1 cellular context compared by ENCODE assay signal in the genomic region with DNA sequence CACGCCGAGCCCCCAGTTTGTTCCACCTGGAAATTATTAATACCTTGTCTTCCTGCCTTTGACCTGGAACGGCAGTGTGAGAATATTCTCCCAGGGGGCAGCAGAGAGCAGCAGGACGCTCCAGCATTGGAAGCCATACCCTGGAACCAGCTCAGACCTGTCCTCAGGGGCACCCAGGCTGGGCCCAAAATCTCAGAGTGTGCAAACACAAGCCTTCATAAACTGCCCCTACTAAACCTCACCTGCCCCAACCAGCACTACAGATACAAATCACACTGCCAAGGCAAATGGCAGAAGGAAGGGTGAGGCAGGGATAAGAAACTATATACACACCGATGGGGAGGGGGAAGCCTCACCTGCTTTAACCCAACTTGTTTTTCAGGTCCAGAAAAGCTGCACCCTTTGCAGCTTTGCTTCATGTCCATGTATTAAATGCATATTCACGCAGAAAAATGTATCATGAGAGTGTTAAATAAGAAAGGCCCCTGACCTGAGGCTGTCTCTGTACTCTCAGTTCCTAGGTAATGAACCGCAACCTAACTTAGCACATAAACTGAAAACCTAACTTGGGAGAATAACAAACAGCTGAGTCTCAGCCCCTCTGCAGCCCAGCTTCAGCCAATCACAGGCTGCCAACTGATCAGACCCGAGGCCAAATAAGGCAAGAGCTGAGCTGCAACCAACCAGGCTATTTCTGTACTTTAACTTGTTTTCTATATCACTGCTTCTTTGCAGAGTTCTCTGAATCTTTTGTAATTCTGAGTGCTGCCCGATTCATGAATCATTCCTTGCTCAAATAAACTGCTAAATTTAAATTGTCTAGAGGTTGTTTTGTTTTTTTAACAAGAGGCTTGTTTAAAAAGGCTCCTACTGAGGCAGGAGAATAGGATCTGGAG.
TF ChIP-seq lines count a peak whose summit lies in the region.

No MANE protein-coding gene starts in this region.

TF ChIP-seq in HepG2, 621 proteins besides CTCF, POLR2A, EP300 and RAD21 (continued from another document and continues in another):
- TF ChIP-seq HDAC2 (CRISPR knock-in tag; IDR thresholded peaks at IDR 0.05): peak; percentile 70
- peak; percentile 82; the same call in 1 of the 2 replicates for TF ChIP-seq FLYWCH1 (CRISPR knock-in tag; IDR thresholded peaks at IDR 0.05)
- TF ChIP-seq ZNF232 (CRISPR knock-in tag; IDR thresholded peaks at IDR 0.05; ENCODE audit: borderline replicate concordance): 0 out of 2 replicates have a peak, but pooled peaks have one; percentile 85
- TF ChIP-seq SP140L (CRISPR knock-in tag; IDR thresholded peaks at IDR 0.05; ENCODE audit: borderline replicate concordance): peak; percentile 80
- TF ChIP-seq ZNF143 (CRISPR knock-in tag; IDR thresholded peaks at IDR 0.05): peak; percentile 37; the same call in 1 of the 2 replicates
- TF ChIP-seq ZNF564 (CRISPR knock-in tag; IDR thresholded peaks at IDR 0.05): no peak
- TF ChIP-seq ZNF205 (CRISPR knock-in tag; IDR thresholded peaks at IDR 0.05): peak; percentile 86; the same call in 1 of the 2 replicates
- TF ChIP-seq, protein P1, sequence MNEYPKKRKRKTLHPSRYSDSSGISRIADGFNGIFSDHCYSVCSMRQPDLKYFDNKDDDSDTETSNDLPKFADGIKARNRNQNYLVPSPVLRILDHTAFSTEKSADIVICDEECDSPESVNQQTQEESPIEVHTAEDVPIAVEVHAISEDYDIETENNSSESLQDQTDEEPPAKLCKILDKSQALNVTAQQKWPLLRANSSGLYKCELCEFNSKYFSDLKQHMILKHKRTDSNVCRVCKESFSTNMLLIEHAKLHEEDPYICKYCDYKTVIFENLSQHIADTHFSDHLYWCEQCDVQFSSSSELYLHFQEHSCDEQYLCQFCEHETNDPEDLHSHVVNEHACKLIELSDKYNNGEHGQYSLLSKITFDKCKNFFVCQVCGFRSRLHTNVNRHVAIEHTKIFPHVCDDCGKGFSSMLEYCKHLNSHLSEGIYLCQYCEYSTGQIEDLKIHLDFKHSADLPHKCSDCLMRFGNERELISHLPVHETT (CRISPR knock-in tag; conservative IDR thresholded peaks at IDR 0.05): peak; percentile 13
- TF ChIP-seq, protein P2, sequence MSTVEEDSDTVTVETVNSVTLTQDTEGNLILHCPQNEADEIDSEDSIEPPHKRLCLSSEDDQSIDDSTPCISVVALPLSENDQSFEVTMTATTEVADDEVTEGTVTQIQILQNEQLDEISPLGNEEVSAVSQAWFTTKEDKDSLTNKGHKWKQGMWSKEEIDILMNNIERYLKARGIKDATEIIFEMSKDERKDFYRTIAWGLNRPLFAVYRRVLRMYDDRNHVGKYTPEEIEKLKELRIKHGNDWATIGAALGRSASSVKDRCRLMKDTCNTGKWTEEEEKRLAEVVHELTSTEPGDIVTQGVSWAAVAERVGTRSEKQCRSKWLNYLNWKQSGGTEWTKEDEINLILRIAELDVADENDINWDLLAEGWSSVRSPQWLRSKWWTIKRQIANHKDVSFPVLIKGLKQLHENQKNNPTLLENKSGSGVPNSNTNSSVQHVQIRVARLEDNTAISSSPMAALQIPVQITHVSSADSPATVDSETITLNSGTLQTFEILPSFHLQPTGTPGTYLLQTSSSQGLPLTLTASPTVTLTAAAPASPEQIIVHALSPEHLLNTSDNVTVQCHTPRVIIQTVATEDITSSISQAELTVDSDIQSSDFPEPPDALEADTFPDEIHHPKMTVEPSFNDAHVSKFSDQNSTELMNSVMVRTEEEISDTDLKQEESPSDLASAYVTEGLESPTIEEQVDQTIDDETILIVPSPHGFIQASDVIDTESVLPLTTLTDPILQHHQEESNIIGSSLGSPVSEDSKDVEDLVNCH (CRISPR knock-in tag; IDR thresholded peaks at IDR 0.05): peak; percentile 87
- peak; percentile 70; the same call in 1 of the 2 replicates for TF ChIP-seq SALL2 (CRISPR knock-in tag; IDR thresholded peaks at IDR 0.05)
- peak; percentile 78 for TF ChIP-seq BRD4 (CRISPR knock-in tag; IDR thresholded peaks at IDR 0.05)
- TF ChIP-seq ZNF180 (CRISPR knock-in tag; IDR thresholded peaks at IDR 0.05; ENCODE audit: borderline replicate concordance, low read depth): 0 out of 2 replicates have a peak, but pooled peaks have one; percentile 25
- peak; percentile 5; the same call in 1 of the 2 replicates for TF ChIP-seq ZFP1 (CRISPR knock-in tag; IDR thresholded peaks at IDR 0.05)
- peak; percentile 93 for TF ChIP-seq ZFP36 (IDR thresholded peaks at IDR 0.05; ENCODE audit: borderline replicate concordance, low read depth, low read length, partially characterized antibody)
- TF ChIP-seq ATF2 (CRISPR knock-in tag; IDR thresholded peaks at IDR 0.05): peak; percentile 30
- peak; percentile 90 for TF ChIP-seq ZNF572 (CRISPR knock-in tag; IDR thresholded peaks at IDR 0.05)
- TF ChIP-seq ARID5B (CRISPR knock-in tag; IDR thresholded peaks at IDR 0.05): peak; percentile 84
- TF ChIP-seq THAP11 (CRISPR knock-in tag; IDR thresholded peaks at IDR 0.05): peak; percentile 81
- TF ChIP-seq ZNF354B (CRISPR knock-in tag; IDR thresholded peaks at IDR 0.05): peak; percentile 37; the same call in 1 of the 2 replicates
- TF ChIP-seq SMC3 (IDR thresholded peaks at IDR 0.05; ENCODE audit: low read length): peak; percentile 99
- TF ChIP-seq, protein P3, sequence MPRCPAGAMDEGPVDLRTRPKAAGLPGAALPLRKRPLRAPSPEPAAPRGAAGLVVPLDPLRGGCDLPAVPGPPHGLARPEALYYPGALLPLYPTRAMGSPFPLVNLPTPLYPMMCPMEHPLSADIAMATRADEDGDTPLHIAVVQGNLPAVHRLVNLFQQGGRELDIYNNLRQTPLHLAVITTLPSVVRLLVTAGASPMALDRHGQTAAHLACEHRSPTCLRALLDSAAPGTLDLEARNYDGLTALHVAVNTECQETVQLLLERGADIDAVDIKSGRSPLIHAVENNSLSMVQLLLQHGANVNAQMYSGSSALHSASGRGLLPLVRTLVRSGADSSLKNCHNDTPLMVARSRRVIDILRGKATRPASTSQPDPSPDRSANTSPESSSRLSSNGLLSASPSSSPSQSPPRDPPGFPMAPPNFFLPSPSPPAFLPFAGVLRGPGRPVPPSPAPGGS (CRISPR knock-in tag; IDR thresholded peaks at IDR 0.05): peak; percentile 86; the same call in 1 of the 2 replicates
- TF ChIP-seq ARNTL (CRISPR knock-in tag; IDR thresholded peaks at IDR 0.05): peak; percentile 81; the same call in 1 of the 2 replicates
- TF ChIP-seq ZNF510 (CRISPR knock-in tag; IDR thresholded peaks at IDR 0.05; ENCODE audit: low read depth): peak; percentile 78; the same call in 1 of the 2 replicates
- TF ChIP-seq KLF11 (CRISPR knock-in tag; IDR thresholded peaks at IDR 0.05): peak; percentile 52; the same call in 1 of the 2 replicates
- TF ChIP-seq ZNF576 (CRISPR knock-in tag; IDR thresholded peaks at IDR 0.05): no peak
- TF ChIP-seq, protein P4, sequence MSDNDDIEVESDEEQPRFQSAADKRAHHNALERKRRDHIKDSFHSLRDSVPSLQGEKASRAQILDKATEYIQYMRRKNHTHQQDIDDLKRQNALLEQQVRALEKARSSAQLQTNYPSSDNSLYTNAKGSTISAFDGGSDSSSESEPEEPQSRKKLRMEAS (IDR thresholded peaks at IDR 0.05): peak; percentile 20
- no peak for TF ChIP-seq THAP7 (CRISPR knock-in tag; IDR thresholded peaks at IDR 0.05)
- no peak for TF ChIP-seq ZSCAN12 (CRISPR knock-in tag; IDR thresholded peaks at IDR 0.05)
- peak; percentile 89 for TF ChIP-seq BORCS8-MEF2B (CRISPR knock-in tag; IDR thresholded peaks at IDR 0.05)
- TF ChIP-seq ZNF768 (CRISPR knock-in tag; IDR thresholded peaks at IDR 0.05): peak; percentile 53; the same call in 1 of the 2 replicates
- no peak for TF ChIP-seq ZNF10 (CRISPR knock-in tag; IDR thresholded peaks at IDR 0.05; ENCODE audit: borderline replicate concordance, low read depth)
- peak; percentile 70; the same call in 1 of the 2 replicates for TF ChIP-seq SMARCC2 (IDR thresholded peaks at IDR 0.05)
- TF ChIP-seq HIVEP1 (CRISPR knock-in tag; IDR thresholded peaks at IDR 0.05): peak; percentile 89
- peak; percentile 73; the same call in 1 of the 2 replicates for TF ChIP-seq GLI4 (CRISPR knock-in tag; IDR thresholded peaks at IDR 0.05; ENCODE audit: borderline replicate concordance)
- TF ChIP-seq, protein P5, sequence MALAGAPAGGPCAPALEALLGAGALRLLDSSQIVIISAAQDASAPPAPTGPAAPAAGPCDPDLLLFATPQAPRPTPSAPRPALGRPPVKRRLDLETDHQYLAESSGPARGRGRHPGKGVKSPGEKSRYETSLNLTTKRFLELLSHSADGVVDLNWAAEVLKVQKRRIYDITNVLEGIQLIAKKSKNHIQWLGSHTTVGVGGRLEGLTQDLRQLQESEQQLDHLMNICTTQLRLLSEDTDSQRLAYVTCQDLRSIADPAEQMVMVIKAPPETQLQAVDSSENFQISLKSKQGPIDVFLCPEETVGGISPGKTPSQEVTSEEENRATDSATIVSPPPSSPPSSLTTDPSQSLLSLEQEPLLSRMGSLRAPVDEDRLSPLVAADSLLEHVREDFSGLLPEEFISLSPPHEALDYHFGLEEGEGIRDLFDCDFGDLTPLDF (CRISPR knock-in tag; IDR thresholded peaks at IDR 0.05): peak; percentile 10; the same call in 1 of the 2 replicates
- peak; percentile 85; the same call in 1 of the 2 replicates for TF ChIP-seq SMAD1 (CRISPR knock-in tag; IDR thresholded peaks at IDR 0.05; ENCODE audit: borderline replicate concordance, low read depth)
- peak; percentile 36; the same call in 1 of the 2 replicates for TF ChIP-seq POGK (CRISPR knock-in tag; conservative IDR thresholded peaks at IDR 0.05)
- peak; percentile 76 for TF ChIP-seq ZNF3 (CRISPR knock-in tag; IDR thresholded peaks at IDR 0.05)
- no peak; the same call in 1 of the 2 replicates for TF ChIP-seq ETV5 (CRISPR knock-in tag; IDR thresholded peaks at IDR 0.05; ENCODE audit: borderline replicate concordance)
- TF ChIP-seq HBP1 (CRISPR knock-in tag; IDR thresholded peaks at IDR 0.05; ENCODE audit: low read depth): peak; percentile 83
- TF ChIP-seq KDM4B (CRISPR knock-in tag; IDR thresholded peaks at IDR 0.05): peak; percentile 77; the same call in 1 of the 2 replicates
